In genomic region chr5:122259995-122260394, GRCh38 we compare ENCODE assay signal across 15 cellular contexts. TPM values are rescaled to one million over a fixed set of nuclear protein-coding genes. Genes with fewer than 3 reads are reported as not detected.
DNase-seq lines count a peak whose midpoint lies in the region; ATAC-seq and TF ChIP-seq lines count a peak whose summit lies in the region.
"Had no signal": no experiment of that assay in that cellular context is flagged by ENCODE, and none has a peak within 500 bp of the region (broad histone marks: within the 10 kb centered on the region; RNA-seq: fewer than 3 reads in every experiment).

No MANE protein-coding gene starts in this region.

- DNase-seq in AG08395 (ENCODE audit: low spot score): peak; percentile 72
- DNase-seq in HS-5 (ENCODE audit: low read depth): peak; percentile 81
- DNase-seq in cardiac fibroblast (ENCODE audit: low read depth in 2 of 2): peak; percentile 35 to 93
- DNase-seq in kidney epithelial cell (ENCODE audit: low read depth): peak; percentile 45
- DNase-seq: amniotic stem cell, Kasumi-1, NCI-H2171 treated with DMSO at 0.1 percent for 48 hours, right cardiac atrium had no signal

- ATAC-seq in GM21737 (IDR thresholded peaks at IDR 0.05; ENCODE audit: unreplicated experiment) (no peak), GM21423 (IDR thresholded peaks at IDR 0.05; ENCODE audit: unreplicated experiment) (no peak), GM21526 (IDR thresholded peaks at IDR 0.05; ENCODE audit: low FRiP score, unreplicated experiment) (no peak), HG03045 (IDR thresholded peaks at IDR 0.05; ENCODE audit: unreplicated experiment) (no peak)
- ATAC-seq: right cardiac atrium had no signal

- no peaks in the 10 kb centered on the region for H3K27me3 ChIP-seq in kidney epithelial cell (ENCODE audit: control insufficient read depth, insufficient read depth, low read length)
- H3K27me3 ChIP-seq: BLaER1 treated with 17β-estradiol and CSF1 and Interleukin-3, amounts not matched to agents 10 nM and 100 nM had no signal

- H3K4me3 ChIP-seq in cardiac fibroblast (replicated peaks in 1 of 2; ENCODE audit: low read depth in 2 of 2, low read length in 2 of 2) (no peak overlapping the region), kidney epithelial cell (ENCODE audit: low read depth, low read length) (no peak overlapping the region)
- H3K4me3 ChIP-seq: BLaER1 treated with 17β-estradiol and CSF1 and Interleukin-3, amounts not matched to agents 10 nM and 100 nM; HAP-1 had no signal

- H3K36me3 ChIP-seq in kidney epithelial cell (ENCODE audit: control insufficient read depth, insufficient read depth, low read length): no peaks in the 10 kb centered on the region
- H3K36me3 ChIP-seq: BLaER1 treated with 17β-estradiol and CSF1 and Interleukin-3, amounts not matched to agents 10 nM and 100 nM; HAP-1 had no signal

- TF ChIP-seq CTCF in cardiac fibroblast (IDR thresholded peaks at IDR 0.05; ENCODE audit: low read depth, low read length) (no peak), kidney epithelial cell (IDR thresholded peaks at IDR 0.05; ENCODE audit: insufficient read depth, low read length, poor library complexity, severe bottlenecking) (no peak)

RNA-seq across cellular contexts. Expression of gene SNCAIP, which starts 52.0 kb away (rescaled TPM):
- 3.0 and 3.1 TPM in 2 replicates for total RNA-seq in kidney epithelial cell
- total RNA-seq: OCI-LY7 had no signal
